8 cellular contexts compared by ENCODE assay signal in genomic region chr1:100894622-100895539, GRCh38. TPM values are rescaled to one million over a fixed set of nuclear protein-coding genes. Genes with fewer than 3 reads are reported as not detected.
DNase-seq lines count a peak whose midpoint lies in the region; ATAC-seq and TF ChIP-seq lines count a peak whose summit lies in the region.

Gene EXTL2, minus strand, starts transcription at chr1:100894842. Its CDS starts 6,085 bp downstream, at chr1:100888757.

- TF ChIP-seq CTCF in GM12864 (IDR thresholded peaks at IDR 0.05; ENCODE audit: low read depth, low read length, missing control alignments) (no peak), heart right ventricle (IDR thresholded peaks at IDR 0.05) (no peak), upper lobe of right lung (IDR thresholded peaks at IDR 0.05) (no peak)

- H3K27ac ChIP-seq in heart right ventricle (peak within 1 kb of the TSS; percentile 74 to 97 (median 95)), upper lobe of right lung (peak within 1 kb of the TSS; percentile 98)

- DNase-seq in GM12864 (ENCODE audit: low read depth), result peak; percentile 31
- DNase-seq in NCI-H128 (lab: John Stamatoyannopoulos, UW; ENCODE audit: unreplicated experiment), result peak; percentile 81
- DNase-seq in SW480 (ENCODE audit: low spot score), result peak; percentile 94
- peak; percentile 64 for DNase-seq in amniotic epithelial cell (ENCODE audit: low read depth)
- DNase-seq in heart right ventricle, result peak; percentile 82 to 91
- peak; percentile 88 for DNase-seq in pons (ENCODE audit: low spot score)
- DNase-seq in upper lobe of right lung, result peak; percentile 94

- ATAC-seq in HG02678 (IDR thresholded peaks at IDR 0.05; ENCODE audit: unreplicated experiment), result peak; percentile 45
- ATAC-seq in heart right ventricle, result peak; percentile 77 to 90 (median 86)
- peak; percentile 80 for ATAC-seq in upper lobe of right lung

- H3K36me3 ChIP-seq in heart right ventricle, result peaks cover 0 to 26% (median 6%) of the 10 kb centered on the region in 9 donors
- peaks cover 12% of the 10 kb centered on the region for H3K36me3 ChIP-seq in upper lobe of right lung

- intact Hi-C loops in heart right ventricle (cut with DNase I) (loop anchor here in 3 of 10 donors (5.0 to 10.0 kb wide), 4 partner anchors 540 to 1090 kb away; partner anchors contain the start of genes CDC14A (in 1 of the 3), DBT (in 1 of the 3), SASS6 (in 1 of the 3) and TRMT13 (in 1 of the 3)), upper lobe of right lung (cut with DNase I) (no loop called here)

- peaks cover 0 to 8% (median 0%) of the 10 kb centered on the region in 11 donors for H3K9me3 ChIP-seq in heart right ventricle
- H3K9me3 ChIP-seq in upper lobe of right lung, result peaks cover 6% of the 10 kb centered on the region

- peak within 1 kb of the TSS; percentile 71 for H3K4me3 ChIP-seq in GM12864 (ENCODE audit: low read depth, low read length)
- peak within 1 kb of the TSS; percentile 62 to 93 (median 79) for H3K4me3 ChIP-seq in heart right ventricle
- H3K4me3 ChIP-seq in upper lobe of right lung, result peak within 1 kb of the TSS; percentile 90

- H3K27me3 ChIP-seq in heart right ventricle, result no peaks in the 10 kb centered on the region
- H3K27me3 ChIP-seq in upper lobe of right lung, result no peaks in the 10 kb centered on the region

- 0 to 1% methylated on average over 47 of the region's 47 CpGs for WGBS in heart right ventricle, 2 donors

- H3K4me1 ChIP-seq in heart right ventricle (peaks cover 3 to 37% (median 22%) of the 10 kb centered on the region in 9 donors), upper lobe of right lung (peaks cover 30% of the 10 kb centered on the region)

RNA-seq across cellular contexts. Expression of gene EXTL2, which starts in this region (rescaled TPM):
- total RNA-seq in heart right ventricle (10 to 100 TPM in 1 of 10 donors, 1 to 10 TPM in 9; 6.0 to 10.3 (median 8.2) TPM), upper lobe of right lung (11.6 TPM)
- polyA plus RNA-seq in heart right ventricle, result 10 to 100 TPM in 1 of 2 donors, 1 to 10 TPM in 1; 5.0 to 12.0 TPM

Comparison
In these comparisons a context has a peak if more than half of its experiments do, and no peak if none do; other contexts are left out.
1. Peak in every context shown above with its lines: DNase-seq, ATAC-seq, H3K4me3 ChIP-seq and H3K27ac ChIP-seq.
2. DNase-seq: peak in every context shown above with its lines; median percentile 94 in SW480; 94 in upper lobe of right lung; 88 in pons; 86 in heart right ventricle; 81 in NCI-H128; 64 in amniotic epithelial cell; 31 in GM12864.